In genomic region chr18:23737578-23737977, GRCh38 we compare ENCODE assay signal across 19 cellular contexts. TPM values are rescaled to one million over a fixed set of nuclear protein-coding genes. Genes with fewer than 3 reads are reported as not detected.
DNase-seq lines count a peak whose midpoint lies in the region; ATAC-seq, FAIRE-seq and TF ChIP-seq lines count a peak whose summit lies in the region.
"Had no signal": no experiment of that assay in that cellular context is flagged by ENCODE, and none has a peak within 500 bp of the region (broad histone marks: within the 10 kb centered on the region; RNA-seq: fewer than 3 reads in every experiment).

No MANE protein-coding gene starts in this region.

- H3K9me3 ChIP-seq in CD4-positive, alpha-beta T cell (ENCODE audit: control insufficient read depth, low read length): no peaks in the 10 kb centered on the region
- H3K9me3 ChIP-seq: MG63 had no signal

- FAIRE-seq in bronchial epithelial cell (lab: Jason Lieb, UNC) (peak; percentile 72), urothelium cell line (lab: Jason Lieb, UNC) (no peak)
- FAIRE-seq: GM12891, H1 had no signal

- peaks cover 41% of the 10 kb centered on the region for H3K27me3 Mint-ChIP-seq in T-helper 2 cell treated with Interferon-gamma antibody and Interleukin-4, amounts not matched to agents 5 μg/mL and 100 μg/mL, for 36 hours (ENCODE audit: low read depth)
- no peaks in the 10 kb centered on the region for H3K27me3 Mint-ChIP-seq in CD4-positive, alpha-beta T cell
- peaks cover 15% of the 10 kb centered on the region for H3K27me3 Mint-ChIP-seq in nephron (ENCODE audit: low read depth)

- no peak for TF ChIP-seq CTCF in CD4-positive, alpha-beta T cell (IDR thresholded peaks at IDR 0.05)
- TF ChIP-seq CTCF in bronchial epithelial cell (IDR thresholded peaks at IDR 0.05; ENCODE audit: insufficient read depth, low read length, severe bottlenecking) (no peak), nephron (IDR thresholded peaks at IDR 0.05; ENCODE audit: unreplicated experiment in 3 of 3) (no peak)

- no peaks in the 10 kb centered on the region for H3K9me3 Mint-ChIP-seq in T-helper 2 cell treated with Interferon-gamma antibody and Interleukin-4, amounts not matched to agents 5 μg/mL and 100 μg/mL, for 36 hours
- no peaks in the 10 kb centered on the region for H3K9me3 Mint-ChIP-seq in CD4-positive, alpha-beta T cell
- no peaks in the 10 kb centered on the region for H3K9me3 Mint-ChIP-seq in nephron

- peak overlapping the region; percentile 0 for H3K4me3 Mint-ChIP-seq in T-helper 2 cell treated with Interferon-gamma antibody and Interleukin-4, amounts not matched to agents 5 μg/mL and 100 μg/mL, for 36 hours
- peak overlapping the region; percentile 62 for H3K4me3 Mint-ChIP-seq in CD4-positive, alpha-beta T cell
- no peak overlapping the region for H3K4me3 Mint-ChIP-seq in nephron

- no peak overlapping the region for H3K27ac ChIP-seq in CD4-positive, alpha-beta T cell (ENCODE audit: low read depth, low read length)

- no peaks in the 10 kb centered on the region for H3K27me3 ChIP-seq in CD4-positive, alpha-beta T cell (ENCODE audit: control insufficient read depth, insufficient read depth, low read length)
- H3K27me3 ChIP-seq in bronchial epithelial cell (ENCODE audit: control insufficient read depth, insufficient read depth, low read length): no peaks in the 10 kb centered on the region
- H3K27me3 ChIP-seq: MG63 had no signal

- intact Hi-C loops in CD4-positive, alpha-beta T cell (cut with DNase I, micrococcal nuclease): no loop called here

- POLR2A ChIA-PET in CD4-positive, alpha-beta T cell (lab: Charles Lee): no interaction called here

- peaks cover 9% of the 10 kb centered on the region for H3K4me1 Mint-ChIP-seq in T-helper 2 cell treated with Interferon-gamma antibody and Interleukin-4, amounts not matched to agents 5 μg/mL and 100 μg/mL, for 36 hours (ENCODE audit: low read depth)
- peaks cover 52% of the 10 kb centered on the region for H3K4me1 Mint-ChIP-seq in CD4-positive, alpha-beta T cell (ENCODE audit: low read depth)
- peaks cover 32% of the 10 kb centered on the region for H3K4me1 Mint-ChIP-seq in nephron

- CTCF ChIA-PET in CD4-positive, alpha-beta T cell (lab: Charles Lee): no interaction called here

- no peaks in the 10 kb centered on the region for H3K36me3 Mint-ChIP-seq in T-helper 2 cell treated with Interferon-gamma antibody and Interleukin-4, amounts not matched to agents 5 μg/mL and 100 μg/mL, for 36 hours (ENCODE audit: low read depth)
- H3K36me3 Mint-ChIP-seq in CD4-positive, alpha-beta T cell (ENCODE audit: low read depth): no peaks in the 10 kb centered on the region
- H3K36me3 Mint-ChIP-seq in nephron (ENCODE audit: low read depth): no peaks in the 10 kb centered on the region

- no peak overlapping the region for H3K4me3 ChIP-seq in bronchial epithelial cell (ENCODE audit: low read depth, low read length)
- H3K4me3 ChIP-seq: MG63 had no signal

- no peak for DNase-seq in T-helper 2 cell treated with Interferon-gamma antibody and Interleukin-4, amounts not matched to agents 5 μg/mL and 100 μg/mL, for 36 hours (ENCODE audit: low spot score)
- no peak for DNase-seq in T-helper 2 cell
- no peak for DNase-seq in CD4-positive, alpha-beta T cell
- no peak for DNase-seq in bronchial epithelial cell (ENCODE audit: low read depth)
- no peak for DNase-seq in urothelium cell line (ENCODE audit: low spot score)
- no peak for DNase-seq in HuH-7.5 (ENCODE audit: low spot score)
- DNase-seq: C1 segment of cervical spinal cord, DMS 273 treated with DMSO at 0.1 percent for 48 hours, GDM1, IMR-90, Karpas-422, MG63, NCI-H1092 treated with DMSO at 0.1 percent for 48 hours, NCI-H69, RPMI8226 had no signal

- H3K27ac Mint-ChIP-seq in T-helper 2 cell treated with Interferon-gamma antibody and Interleukin-4, amounts not matched to agents 5 μg/mL and 100 μg/mL, for 36 hours: no peak overlapping the region
- peak overlapping the region; percentile 34 for H3K27ac Mint-ChIP-seq in CD4-positive, alpha-beta T cell
- H3K27ac Mint-ChIP-seq in nephron: peak overlapping the region in 2 of 3 experiments; percentile 14 to 28

- ATAC-seq in CD4-positive, alpha-beta T cell (ENCODE audit: poor library complexity): no peak
- ATAC-seq in GM21825 (IDR thresholded peaks at IDR 0.05; ENCODE audit: unreplicated experiment): no peak

- H3K36me3 ChIP-seq in bronchial epithelial cell (ENCODE audit: control insufficient read depth, insufficient read depth, low read length): no peaks in the 10 kb centered on the region
- H3K36me3 ChIP-seq: MG63 had no signal

RNA-seq across cellular contexts. Expression of gene LAMA3, which starts 48.3 kb away (rescaled TPM):
- under 1 TPM in 1 of 2 experiments, not detected in 1; 0.19 TPM for total RNA-seq in CD4-positive, alpha-beta T cell
- 381 and 531 TPM in 2 replicates for total RNA-seq in bronchial epithelial cell

Comparison
In these comparisons a context has a peak if more than half of its experiments do, and no peak if none do; other contexts are left out.
1. H3K4me3 Mint-ChIP-seq: peak in T-helper 2 cell treated with Interferon-gamma antibody and Interleukin-4, amounts not matched to agents 5 μg/mL and 100 μg/mL, for 36 hours (single experiment) and CD4-positive, alpha-beta T cell (single experiment); none in nephron (0 of 3).
2. RNA of gene LAMA3, which starts 48.3 kb away (total RNA-seq): 381 to 531 TPM in bronchial epithelial cell; 0.19 TPM in CD4-positive, alpha-beta T cell; every median in the first group is over 100 times any median in the second.